Comparison of ENCODE assay signal across 1 cellular context in the genomic region with DNA sequence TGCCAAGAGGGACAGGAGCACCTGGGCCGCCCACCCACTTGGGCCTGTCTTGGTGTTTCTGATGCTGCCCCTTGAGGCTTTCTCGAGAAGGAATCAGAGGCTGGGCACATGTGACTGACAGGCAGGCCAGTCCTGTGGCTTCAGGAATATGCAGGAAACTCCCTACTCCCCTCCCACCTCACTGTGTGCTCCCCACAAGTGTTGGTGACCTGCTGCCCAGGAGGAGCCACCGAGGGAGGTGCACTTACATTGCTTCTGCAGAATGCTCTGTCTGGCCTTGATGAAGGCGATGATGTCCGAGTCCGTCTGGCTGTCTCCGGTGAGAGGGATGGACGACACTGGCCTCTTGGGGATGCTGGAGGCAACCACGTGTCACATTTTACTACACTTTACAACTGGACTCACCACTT.
TF ChIP-seq lines count a peak whose summit lies in the region.

No MANE protein-coding gene starts in this region.

TF ChIP-seq in H1, 55 proteins besides CTCF, POLR2A, EP300 and RAD21:
- TF ChIP-seq SIX5 (IDR thresholded peaks at IDR 0.05; ENCODE audit: low read depth, low read length): no peak
- no peak for TF ChIP-seq RXRA (IDR thresholded peaks at IDR 0.05; ENCODE audit: insufficient read depth, low read depth, low read length)
- no peak for TF ChIP-seq BCL11A (IDR thresholded peaks at IDR 0.05; ENCODE audit: low read depth in 2 of 2, low read length in 2 of 2)
- TF ChIP-seq ZNF274 (IDR thresholded peaks at IDR 0.05; ENCODE audit: borderline replicate concordance, extremely low read depth, low read length): no peak
- TF ChIP-seq CREB1 (IDR thresholded peaks at IDR 0.05): no peak
- no peak for TF ChIP-seq SRF (IDR thresholded peaks at IDR 0.05; ENCODE audit: low read depth, low read length)
- TF ChIP-seq SIRT6 (IDR thresholded peaks at IDR 0.05; ENCODE audit: low read length): no peak
- TF ChIP-seq, protein P1, sequence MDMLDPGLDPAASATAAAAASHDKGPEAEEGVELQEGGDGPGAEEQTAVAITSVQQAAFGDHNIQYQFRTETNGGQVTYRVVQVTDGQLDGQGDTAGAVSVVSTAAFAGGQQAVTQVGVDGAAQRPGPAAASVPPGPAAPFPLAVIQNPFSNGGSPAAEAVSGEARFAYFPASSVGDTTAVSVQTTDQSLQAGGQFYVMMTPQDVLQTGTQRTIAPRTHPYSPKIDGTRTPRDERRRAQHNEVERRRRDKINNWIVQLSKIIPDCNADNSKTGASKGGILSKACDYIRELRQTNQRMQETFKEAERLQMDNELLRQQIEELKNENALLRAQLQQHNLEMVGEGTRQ (IDR thresholded peaks at IDR 0.05; ENCODE audit: low read length): no peak
- TF ChIP-seq GTF2F1 (IDR thresholded peaks at IDR 0.05; ENCODE audit: borderline replicate concordance, low read depth, low read length): no peak
- no peak for TF ChIP-seq JUND (IDR thresholded peaks at IDR 0.05; ENCODE audit: low read length)
- no peak for TF ChIP-seq FOSL1 (IDR thresholded peaks at IDR 0.05; ENCODE audit: insufficient read depth, low read depth, low read length)
- TF ChIP-seq CEBPB (IDR thresholded peaks at IDR 0.05; ENCODE audit: low read depth, low read length): no peak
- TF ChIP-seq EGR1 (IDR thresholded peaks at IDR 0.05; ENCODE audit: borderline replicate concordance, low read depth, low read length): no peak
- no peak for TF ChIP-seq SP1 (IDR thresholded peaks at IDR 0.05; ENCODE audit: low read depth, low read length)
- TF ChIP-seq KDM1A (IDR thresholded peaks at IDR 0.05; ENCODE audit: borderline replicate concordance, low read length): no peak
- TF ChIP-seq RFX5 (IDR thresholded peaks at IDR 0.05; ENCODE audit: borderline replicate concordance, low read depth, low read length): no peak
- no peak for TF ChIP-seq CHD1 (IDR thresholded peaks at IDR 0.05; ENCODE audit: low read depth, low read length)
